In the genomic region with DNA sequence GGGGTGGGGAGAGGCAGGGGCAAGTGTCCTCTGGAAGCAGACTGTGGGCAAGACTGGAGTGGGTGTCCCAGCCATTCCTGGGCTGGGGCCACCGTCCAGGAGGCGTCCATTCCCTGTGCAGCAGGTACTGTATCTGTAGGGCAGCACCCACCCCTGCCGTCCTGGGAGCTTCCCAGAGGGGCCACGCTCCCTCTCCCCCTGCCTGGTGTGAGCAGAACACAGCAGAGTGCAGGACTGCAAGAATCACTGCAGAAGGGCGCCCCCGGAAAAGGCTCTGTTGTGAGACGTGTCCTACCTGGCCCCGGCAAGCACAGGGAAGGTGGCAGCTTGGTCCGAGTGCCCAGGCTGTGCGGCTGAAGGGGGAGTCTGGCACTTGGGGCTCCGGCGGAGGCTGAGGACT, we compare ENCODE assay signal across 27 cellular contexts.
"Had no signal": no experiment of that assay in that cellular context is flagged by ENCODE, and none has a peak within 500 bp of the region (broad histone marks: within the 10 kb centered on the region; RNA-seq: fewer than 3 reads in every experiment).

No MANE protein-coding gene starts in this region.

- H3K4me1 ChIP-seq: esophagus squamous epithelium had no signal

- H3K9me3 ChIP-seq: esophagus squamous epithelium, gastroesophageal sphincter, heart left ventricle had no signal

- H3K4me3 ChIP-seq: esophagus squamous epithelium, gastroesophageal sphincter, heart left ventricle had no signal

- H3K27ac ChIP-seq: epithelial cell of prostate, esophagus squamous epithelium, gastroesophageal sphincter, heart left ventricle had no signal

- DNase-seq: activated CD4-positive, alpha-beta T cell treated with anti-CD3 and anti-CD28 coated beads for 36 hours; activated CD4-positive, alpha-beta T cell treated with anti-CD3 and anti-CD28 coated beads, Interleukin-2, amount 10 ng/mL, durations not matched to agents 7 days and 5 days; activated CD4-positive, alpha-beta T cell treated with anti-CD3 and anti-CD28 coated beads, Interleukin-2, amount 50 U/mL, for 48 hours; activated CD4-positive, CD25-positive, alpha-beta regulatory T cell; activated CD4-positive, CD25-positive, alpha-beta regulatory T cell treated with anti-CD3 and anti-CD28 coated beads, Interleukin-2, amount 50 U/mL, for 72 hours; activated CD8-positive, alpha-beta memory T cell treated with anti-CD3 and anti-CD28 coated beads, Interleukin-2, amount 50 U/mL, for 48 hours; activated gamma-delta T cell; activated naive CD4-positive, alpha-beta T cell; activated naive CD4-positive, alpha-beta T cell treated with anti-CD3 and anti-CD28 coated beads, Interleukin-2, amount 50 U/mL, for 16 hours; activated T-cell treated with anti-CD3 and anti-CD28 coated beads for 4 hours; activated T-cell treated with anti-CD3 and anti-CD28 coated beads, Interleukin-2, amount 50 U/mL, for 24 hours; activated T-cell treated with anti-CD3 and anti-CD28 coated beads, Interleukin-2, amount 50 U/mL, for 72 hours; amniotic stem cell; cortex of kidney; dermis blood vessel endothelial cell; effector CD4-positive, alpha-beta T cell; effector memory CD8-positive, alpha-beta T cell; esophagus squamous epithelium; foreskin melanocyte; heart left ventricle; T-helper 1 cell; T-helper 17 cell; T1000 had no signal

- H3K4me3 Mint-ChIP-seq: activated CD4-positive, alpha-beta T cell treated with anti-CD3 and anti-CD28 coated beads for 36 hours; activated CD4-positive, alpha-beta T cell treated with anti-CD3 and anti-CD28 coated beads, Interleukin-2, amount 10 ng/mL, durations not matched to agents 7 days and 5 days; activated naive CD8-positive, alpha-beta T cell; activated T-cell treated with anti-CD3 and anti-CD28 coated beads, Interleukin-2, amount 50 U/mL, for 24 hours; activated T-cell treated with anti-CD3 and anti-CD28 coated beads, Interleukin-2, amount 50 U/mL, for 72 hours; effector memory CD8-positive, alpha-beta T cell; T-helper 17 cell; T-helper 2 cell treated with Interferon-gamma antibody and Interleukin-4, amounts not matched to agents 5 μg/mL and 100 μg/mL, for 36 hours had no signal

- ATAC-seq: activated CD4-positive, alpha-beta T cell treated with anti-CD3 and anti-CD28 coated beads for 36 hours; activated T-cell treated with anti-CD3 and anti-CD28 coated beads, Interleukin-2, amount 50 U/mL, for 72 hours; effector memory CD8-positive, alpha-beta T cell; gastroesophageal sphincter; heart left ventricle; T-helper 17 cell had no signal

- H3K36me3 Mint-ChIP-seq: activated naive CD8-positive, alpha-beta T cell had no signal

- H3K27me3 ChIP-seq: heart left ventricle had no signal

- H3K27me3 Mint-ChIP-seq: activated CD4-positive, alpha-beta T cell treated with anti-CD3 and anti-CD28 coated beads for 36 hours; activated CD4-positive, alpha-beta T cell treated with anti-CD3 and anti-CD28 coated beads, Interleukin-2, amount 10 ng/mL, durations not matched to agents 7 days and 5 days; activated naive CD8-positive, alpha-beta T cell; activated T-cell treated with anti-CD3 and anti-CD28 coated beads, Interleukin-2, amount 50 U/mL, for 24 hours; effector memory CD8-positive, alpha-beta T cell; T-helper 17 cell had no signal

- H3K27ac Mint-ChIP-seq: activated CD4-positive, alpha-beta T cell treated with anti-CD3 and anti-CD28 coated beads for 36 hours; activated CD4-positive, alpha-beta T cell treated with anti-CD3 and anti-CD28 coated beads, Interleukin-2, amount 10 ng/mL, durations not matched to agents 7 days and 5 days; activated naive CD8-positive, alpha-beta T cell; activated T-cell treated with anti-CD3 and anti-CD28 coated beads, Interleukin-2, amount 50 U/mL, for 24 hours; activated T-cell treated with anti-CD3 and anti-CD28 coated beads, Interleukin-2, amount 50 U/mL, for 72 hours; T-helper 17 cell; T-helper 2 cell treated with Interferon-gamma antibody and Interleukin-4, amounts not matched to agents 5 μg/mL and 100 μg/mL, for 36 hours had no signal

- H3K9me3 Mint-ChIP-seq: activated CD4-positive, alpha-beta T cell treated with anti-CD3 and anti-CD28 coated beads, Interleukin-2, amount 10 ng/mL, durations not matched to agents 7 days and 5 days; activated T-cell treated with anti-CD3 and anti-CD28 coated beads, Interleukin-2, amount 50 U/mL, for 24 hours; activated T-cell treated with anti-CD3 and anti-CD28 coated beads, Interleukin-2, amount 50 U/mL, for 72 hours; effector memory CD8-positive, alpha-beta T cell; T-helper 2 cell treated with Interferon-gamma antibody and Interleukin-4, amounts not matched to agents 5 μg/mL and 100 μg/mL, for 36 hours had no signal
